ENCODE assay signal across 2 cellular contexts in genomic region chr1:16505870-16506269, GRCh38. TPM values are rescaled to one million over a fixed set of nuclear protein-coding genes. Genes with fewer than 3 reads are reported as not detected.
"Had no signal": no experiment of that assay in that cellular context is flagged by ENCODE, and none has a peak within 500 bp of the region (broad histone marks: within the 10 kb centered on the region; RNA-seq: fewer than 3 reads in every experiment).

No MANE protein-coding gene starts in this region.

RNA-seq across cellular contexts. Expression of gene RNU1-1, which starts 8.2 kb away (rescaled TPM):
- polyA plus RNA-seq: adrenal gland, cardiac muscle cell had no signal
